In genomic region chr22:49564666-49565515, GRCh38 we compare ENCODE assay signal across 17 cellular contexts.
"Had no signal": no experiment of that assay in that cellular context is flagged by ENCODE, and none has a peak within 500 bp of the region (broad histone marks: within the 10 kb centered on the region; RNA-seq: fewer than 3 reads in every experiment).

No MANE protein-coding gene starts in this region.

- H3K27ac Mint-ChIP-seq: activated T-cell treated with anti-CD3 and anti-CD28 coated beads, Interleukin-2, amount 50 U/mL, for 24 hours; stimulated activated memory B cell treated with anti-CD40 and anti-IgM and Interleukin-4, amounts not matched to agents 10 μg/mL and 1 μg/mL and 100 μg/mL, for 72 hours had no signal

- H3K9me3 Mint-ChIP-seq: stimulated activated memory B cell treated with anti-CD40 and anti-IgM and Interleukin-4, amounts not matched to agents 10 μg/mL and 1 μg/mL and 100 μg/mL, for 72 hours had no signal

- H3K9me3 ChIP-seq: adrenal gland, heart left ventricle, mucosa of descending colon, tibial nerve had no signal

- H3K4me1 Mint-ChIP-seq: stimulated activated memory B cell treated with anti-CD40 and anti-IgM and Interleukin-4, amounts not matched to agents 10 μg/mL and 1 μg/mL and 100 μg/mL, for 72 hours had no signal

- H3K27me3 Mint-ChIP-seq: activated T-cell treated with anti-CD3 and anti-CD28 coated beads, Interleukin-2, amount 50 U/mL, for 24 hours; naive thymus-derived CD8-positive, alpha-beta T cell; stimulated activated memory B cell treated with anti-CD40 and anti-IgM and Interleukin-4, amounts not matched to agents 10 μg/mL and 1 μg/mL and 100 μg/mL, for 72 hours had no signal

- ATAC-seq: heart left ventricle; mucosa of descending colon; naive thymus-derived CD8-positive, alpha-beta T cell; stimulated activated memory B cell treated with anti-CD40 and anti-IgM and Interleukin-4, amounts not matched to agents 10 μg/mL and 1 μg/mL and 100 μg/mL, for 72 hours had no signal

- DNase-seq: activated CD4-positive, alpha-beta T cell treated with anti-CD3 and anti-CD28 coated beads, Interleukin-2, amount 50 U/mL, for 4 hours; activated CD4-positive, CD25-positive, alpha-beta regulatory T cell treated with anti-CD3 and anti-CD28 coated beads, Interleukin-2, amount 50 U/mL, for 72 hours; caudate nucleus; cortex of kidney; effector CD8-positive, alpha-beta T cell; heart left ventricle; kidney glomerular epithelial cell; mammary epithelial cell; mucosa of descending colon; naive thymus-derived CD8-positive, alpha-beta T cell; occipital lobe; small intestine; T-helper 9 cell had no signal

- H3K27me3 ChIP-seq: adrenal gland, heart left ventricle, tibial nerve had no signal

- H3K36me3 ChIP-seq: adrenal gland, heart left ventricle, tibial nerve had no signal

- H3K4me3 Mint-ChIP-seq: activated T-cell treated with anti-CD3 and anti-CD28 coated beads, Interleukin-2, amount 50 U/mL, for 24 hours; naive thymus-derived CD8-positive, alpha-beta T cell; stimulated activated memory B cell treated with anti-CD40 and anti-IgM and Interleukin-4, amounts not matched to agents 10 μg/mL and 1 μg/mL and 100 μg/mL, for 72 hours had no signal

- H3K27ac ChIP-seq: adrenal gland, heart left ventricle, tibial nerve had no signal

- H3K4me1 ChIP-seq: adrenal gland, heart left ventricle, tibial nerve had no signal

- H3K4me3 ChIP-seq: adrenal gland, heart left ventricle, mucosa of descending colon, tibial nerve had no signal
